Comparison of ENCODE assay signal across 1 cellular context in the genomic region with DNA sequence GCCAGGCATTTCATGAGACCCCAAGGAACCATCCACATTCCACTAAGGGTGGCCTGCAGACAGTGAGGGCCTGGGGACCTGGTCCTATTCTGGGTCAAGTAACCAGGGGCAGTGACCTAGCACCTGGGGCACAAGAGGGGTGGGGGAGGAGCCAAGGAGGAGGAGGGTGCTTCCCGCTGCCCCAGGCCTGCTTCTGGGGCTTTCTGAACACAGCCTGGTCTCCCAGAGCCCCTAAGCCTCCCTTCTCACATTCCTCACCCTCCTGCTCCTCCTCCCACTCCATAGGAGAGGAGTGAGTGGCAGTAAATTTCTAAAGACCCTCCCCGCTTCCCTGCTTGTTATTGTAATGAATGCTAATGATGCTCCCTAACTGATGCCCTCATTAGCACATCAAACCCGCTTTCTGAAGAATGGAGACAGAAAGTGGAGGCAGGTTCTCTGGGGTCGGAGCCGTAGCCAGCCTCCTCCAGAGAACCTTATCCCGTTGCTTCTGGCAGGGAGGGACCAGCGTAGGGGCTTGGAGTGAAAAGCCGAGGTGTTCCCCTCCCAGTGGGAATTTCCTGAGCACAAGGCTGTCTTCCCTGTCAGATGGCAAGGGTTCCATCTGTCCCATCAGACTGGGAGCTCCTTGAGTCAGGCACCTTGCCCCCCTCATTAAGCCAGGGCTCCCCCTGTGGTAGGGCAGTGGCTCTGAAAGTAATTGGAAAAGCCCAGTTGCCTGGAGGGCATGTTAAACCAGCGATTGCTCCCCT.
TF ChIP-seq lines count a peak whose summit lies in the region.

No MANE protein-coding gene starts in this region.

TF ChIP-seq in endothelial cell of umbilical vein, 7 proteins besides CTCF, POLR2A, EP300 and RAD21:
- TF ChIP-seq EZH2 (IDR thresholded peaks at IDR 0.05; ENCODE audit: borderline replicate concordance, low read depth, low read length, severe bottlenecking) (peak; percentile 35), JUN (IDR thresholded peaks at IDR 0.05; ENCODE audit: borderline replicate concordance, insufficient read depth, insufficient read length, low read depth) (no peak)
